8 cellular contexts compared by ENCODE assay signal in the genomic region with DNA sequence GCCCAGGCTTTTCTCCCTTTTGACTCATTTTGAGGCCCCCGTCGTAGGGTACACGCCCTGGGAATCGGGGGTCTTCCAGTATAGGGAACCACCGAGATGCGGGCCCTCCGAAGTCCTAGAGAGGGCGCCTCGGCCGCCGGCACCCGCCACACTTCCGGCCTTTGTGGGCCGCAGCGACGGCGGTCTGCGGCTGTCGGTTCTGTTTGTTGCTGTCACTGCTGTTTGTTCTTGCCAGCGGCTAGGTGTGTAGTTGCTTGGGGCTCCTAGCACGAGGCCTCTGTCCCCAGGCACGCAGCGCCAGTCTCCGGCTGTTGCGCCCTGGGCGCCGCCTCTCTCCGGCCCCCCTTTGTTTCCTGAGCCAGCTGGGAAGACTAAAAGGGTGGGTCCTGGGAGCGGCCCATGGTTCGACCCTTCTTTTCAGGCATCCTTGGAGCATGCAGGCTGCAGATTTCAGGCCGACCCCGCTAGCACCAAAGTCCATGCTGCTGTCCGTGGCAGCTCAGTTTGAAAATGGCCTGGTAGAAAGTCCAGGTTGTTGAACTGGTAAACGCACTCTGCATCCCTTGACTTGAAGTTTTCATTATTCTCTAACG. TPM values are rescaled to one million over a fixed set of nuclear protein-coding genes. Genes with fewer than 3 reads are reported as not detected.
DNase-seq lines count a peak whose midpoint lies in the region; ATAC-seq and TF ChIP-seq lines count a peak whose summit lies in the region.

No MANE protein-coding gene starts in this region.

- no peaks in the 10 kb centered on the region for H3K36me3 Mint-ChIP-seq in activated T-cell treated with anti-CD3 and anti-CD28 coated beads, Interleukin-2, amount 50 U/mL, for 4 hours (ENCODE audit: insufficient read depth)

- peaks cover 10% of the 10 kb centered on the region for H3K4me1 Mint-ChIP-seq in activated T-cell treated with anti-CD3 and anti-CD28 coated beads, Interleukin-2, amount 50 U/mL, for 4 hours (ENCODE audit: low read depth)

- H3K9me3 ChIP-seq in fibroblast of lung (ENCODE audit: control insufficient read depth, insufficient read depth, low read depth, low read length) (no peaks in the 10 kb centered on the region), osteoblast (ENCODE audit: low read depth, low read length) (no peaks in the 10 kb centered on the region), thymus (ENCODE audit: control insufficient read depth) (no peaks in the 10 kb centered on the region), PC-9 (ENCODE audit: insufficient read depth, low read depth) (no peaks in the 10 kb centered on the region)

- H3K4me3 ChIP-seq in fibroblast of lung (replicated peaks in 1 of 4; ENCODE audit: control extremely low read depth in 1 of 4, insufficient read depth in 1 of 4, low read depth in 3 of 4, low read length in 4 of 4) (peak overlapping the region in 2 of 4 experiments; percentile 41 to 46), osteoblast (ENCODE audit: insufficient read depth, low read length) (peak overlapping the region; percentile 70), thymus (ENCODE audit: low read length) (peak overlapping the region; percentile 46), PC-9 (no peak overlapping the region)

- H3K9me3 Mint-ChIP-seq in activated T-cell treated with anti-CD3 and anti-CD28 coated beads, Interleukin-2, amount 50 U/mL, for 4 hours = no peaks in the 10 kb centered on the region

- 5% methylated on average over 35 of the region's 35 CpGs for WGBS in thymus

- H3F3A ChIP-seq in PC-9 (ENCODE audit: insufficient read depth, low read depth) = no peaks in the 10 kb centered on the region

- peak overlapping the region; percentile 63 for H3K4me3 Mint-ChIP-seq in activated T-cell treated with anti-CD3 and anti-CD28 coated beads, Interleukin-2, amount 50 U/mL, for 4 hours

- DNase-seq in GM10266 (ENCODE audit: extremely low spot score) (peak; percentile 64), NCI-H1092 treated with DMSO at 0.1 percent for 48 hours (lab: John Stamatoyannopoulos, UW) (peak; percentile 53), fibroblast of lung (ENCODE audit: low read depth in 2 of 2) (peak; percentile 41 to 46), osteoblast (ENCODE audit: insufficient read length, low spot score, missing footprints) (peak; percentile 60), PC-9 (no peak)
- DNase-seq in activated T-cell treated with anti-CD3 and anti-CD28 coated beads, Interleukin-2, amount 50 U/mL, for 4 hours = peak; percentile 51

- H3K27me3 ChIP-seq in fibroblast of lung (ENCODE audit: control insufficient read depth, insufficient read depth, low read length) (no peaks in the 10 kb centered on the region), osteoblast (ENCODE audit: insufficient read depth, low read length) (no peaks in the 10 kb centered on the region), thymus (ENCODE audit: control insufficient read depth, insufficient read depth) (no peaks in the 10 kb centered on the region), PC-9 (ENCODE audit: insufficient read depth, low read depth) (peaks cover 44% of the 10 kb centered on the region)

- ATAC-seq in activated T-cell treated with anti-CD3 and anti-CD28 coated beads, Interleukin-2, amount 50 U/mL, for 4 hours = peak; percentile 97
- no peak for ATAC-seq in HG03442 (IDR thresholded peaks at IDR 0.05; ENCODE audit: unreplicated experiment)

- H3K79me2 ChIP-seq in fibroblast of lung (ENCODE audit: control insufficient read depth, insufficient read depth, low read length) = no peaks in the 10 kb centered on the region
- H3K79me2 ChIP-seq in osteoblast (ENCODE audit: insufficient read depth, low read length) = no peaks in the 10 kb centered on the region
- H3K79me2 ChIP-seq in PC-9 (ENCODE audit: low read depth) = no peaks in the 10 kb centered on the region

- H3K27ac ChIP-seq in fibroblast of lung (ENCODE audit: insufficient read depth, low read length) (no peak overlapping the region), osteoblast (ENCODE audit: low read depth, low read length) (no peak overlapping the region), thymus (ENCODE audit: low read depth) (peak overlapping the region; percentile 89), PC-9 (no peak overlapping the region)

- no peaks in the 10 kb centered on the region for H3K36me3 ChIP-seq in fibroblast of lung (ENCODE audit: control insufficient read depth, insufficient read depth, low read length)
- no peaks in the 10 kb centered on the region for H3K36me3 ChIP-seq in osteoblast (ENCODE audit: insufficient read depth, low read length)
- no peaks in the 10 kb centered on the region for H3K36me3 ChIP-seq in thymus (ENCODE audit: control insufficient read depth, insufficient read depth)
- no peaks in the 10 kb centered on the region for H3K36me3 ChIP-seq in PC-9 (ENCODE audit: low read depth)

- H3K4me2 ChIP-seq in fibroblast of lung (ENCODE audit: extremely low read depth, insufficient read depth, low read length) (peak overlapping the region; percentile 17), osteoblast (ENCODE audit: insufficient read depth, low read length) (peak overlapping the region; percentile 75), PC-9 (no peak overlapping the region)

- H2AFZ ChIP-seq in fibroblast of lung (ENCODE audit: low read length) = peak overlapping the region; percentile 49
- peak overlapping the region; percentile 93 for H2AFZ ChIP-seq in osteoblast (ENCODE audit: low read length)
- no peak overlapping the region for H2AFZ ChIP-seq in PC-9

- no peaks in the 10 kb centered on the region for H3K9me2 ChIP-seq in PC-9 (ENCODE audit: insufficient read depth)

- no peak for TF ChIP-seq CTCF in GM10266 (IDR thresholded peaks at IDR 0.05; ENCODE audit: control insufficient read depth, insufficient read depth, low read depth, missing control alignments)
- TF ChIP-seq CTCF in fibroblast of lung (conservative IDR thresholded peaks at IDR 0.05 in 1 of 2, IDR thresholded peaks at IDR 0.05 in 1 of 2; ENCODE audit: low read depth in 1 of 2, low read length in 2 of 2) = peak in 1 of 2 donors; percentile 28
- TF ChIP-seq CTCF in osteoblast (IDR thresholded peaks at IDR 0.05; ENCODE audit: extremely low read depth, low read depth, low read length) = no peak
- no peak for TF ChIP-seq CTCF in PC-9 (conservative IDR thresholded peaks at IDR 0.05)

- no TSS peak for BruUV-seq in PC-9 (replicated peaks; lab: Mats Ljungman, UMichigan)

- H3K9ac ChIP-seq in fibroblast of lung (ENCODE audit: insufficient read depth, low read length) = no peak overlapping the region

- H3K4me1 ChIP-seq in fibroblast of lung (ENCODE audit: control insufficient read depth, extremely low read depth, insufficient read depth, low read length) = no peaks in the 10 kb centered on the region
- peaks cover 6% of the 10 kb centered on the region for H3K4me1 ChIP-seq in osteoblast (ENCODE audit: insufficient read depth, low read length)
- H3K4me1 ChIP-seq in thymus (ENCODE audit: control insufficient read depth, insufficient read depth, low read length) = peaks cover 9% of the 10 kb centered on the region
- H3K4me1 ChIP-seq in PC-9 (replicated peaks; ENCODE audit: insufficient read depth) = 0 out of 2 replicates have a peak, but pooled peaks cover 3% of the 10 kb centered on the region

- CTCF ChIA-PET in PC-9 (lab: Charles Lee) = interaction anchor here (0.5 to 0.7 kb wide), 2 partner anchors 12 to 56 kb away, joined by 7 to 15 read pairs; no protein-coding TSS in a partner anchor

- POLR2A ChIA-PET in PC-9 (lab: Charles Lee; ENCODE audit: unreplicated experiment) = no interaction called here

- H3K27me3 Mint-ChIP-seq in activated T-cell treated with anti-CD3 and anti-CD28 coated beads, Interleukin-2, amount 50 U/mL, for 4 hours (ENCODE audit: low read depth) = peaks cover 5% of the 10 kb centered on the region

- H4K20me1 ChIP-seq in fibroblast of lung (ENCODE audit: control insufficient read depth, extremely low read depth, insufficient read depth, low read length) = no peaks in the 10 kb centered on the region
- no peaks in the 10 kb centered on the region for H4K20me1 ChIP-seq in osteoblast (ENCODE audit: insufficient read depth, low read length)
- no peaks in the 10 kb centered on the region for H4K20me1 ChIP-seq in PC-9 (ENCODE audit: insufficient read depth)

- intact Hi-C loops in PC-9 (cut with micrococcal nuclease; ENCODE audit: unreplicated experiment) = no loop called here

RNA-seq across cellular contexts. Expression of a gene that starts 17.8 kb away (rescaled TPM):
- total RNA-seq in activated T-cell treated with anti-CD3 and anti-CD28 coated beads, Interleukin-2, amount 50 U/mL, for 4 hours = 10 to 100 TPM; 30.9 to 32.8 (median 32.3) TPM
- total RNA-seq in fibroblast of lung (39.0 and 50.2 TPM in 2 replicates), osteoblast (46.0 and 46.3 TPM in 2 replicates), PC-9 (2021) (69.4 and 70.3 TPM in 2 replicates)
- polyA plus RNA-seq in fibroblast of lung (21.0 and 25.3 TPM in 2 replicates), thymus (17.8 TPM)
- polyA plus RNA-seq in fibroblast of lung (2012) = 13.9 and 20.0 TPM in 2 replicates
- polyA minus RNA-seq in fibroblast of lung (ENCODE audit: low replicate concordance) = 36.6 and 74.8 TPM in 2 replicates

RNA-seq across cellular contexts. Expression of a gene that starts 21.8 kb away (rescaled TPM):
- total RNA-seq in activated T-cell treated with anti-CD3 and anti-CD28 coated beads, Interleukin-2, amount 50 U/mL, for 4 hours = under 1 TPM; 0.34 to 0.63 (median 0.46) TPM
- total RNA-seq in fibroblast of lung (not detected in 2 replicates), osteoblast (not detected in 2 replicates), PC-9 (2021) (0.70 TPM in 1 of 2 replicates, not detected in the other)
- polyA plus RNA-seq in fibroblast of lung (not detected in 2 replicates), thymus (4.7 TPM)
- polyA plus RNA-seq in fibroblast of lung (2012) = not detected in 2 replicates
- not detected in 2 replicates for polyA minus RNA-seq in fibroblast of lung (ENCODE audit: low replicate concordance)

RNA-seq across cellular contexts. Expression of a gene that starts 51.9 kb away (rescaled TPM):
- total RNA-seq in activated T-cell treated with anti-CD3 and anti-CD28 coated beads, Interleukin-2, amount 50 U/mL, for 4 hours = 1 to 10 TPM; 8.5 to 9.9 (median 9.4) TPM
- total RNA-seq in fibroblast of lung (11.1 and 12.1 TPM in 2 replicates), osteoblast (9.8 and 10.9 TPM in 2 replicates), PC-9 (2021) (8.9 and 9.7 TPM in 2 replicates)
- polyA plus RNA-seq in fibroblast of lung (9.4 and 11.3 TPM in 2 replicates), thymus (8.3 TPM)
- 7.3 and 7.6 TPM in 2 replicates for polyA plus RNA-seq in fibroblast of lung (2012)
- polyA minus RNA-seq in fibroblast of lung (ENCODE audit: low replicate concordance) = 5.0 and 9.2 TPM in 2 replicates

Comparison
In these comparisons a context has a peak if more than half of its experiments do, and no peak if none do; other contexts are left out.
1. DNase-seq: peak in GM10266 (single experiment), NCI-H1092 treated with DMSO at 0.1 percent for 48 hours (single experiment), activated T-cell treated with anti-CD3 and anti-CD28 coated beads, Interleukin-2, amount 50 U/mL, for 4 hours (single experiment), fibroblast of lung (2 of 2) and osteoblast (single experiment); none in PC-9 (0 of 2).